Comparison of ENCODE assay signal across 8 cellular contexts in genomic region chr13:48976677-48977625, GRCh38. TPM values are rescaled to one million over a fixed set of nuclear protein-coding genes. Genes with fewer than 3 reads are reported as not detected.
DNase-seq lines count a peak whose midpoint lies in the region; ATAC-seq and TF ChIP-seq lines count a peak whose summit lies in the region.

No MANE protein-coding gene starts in this region.

- peak overlapping the region; percentile 90 for H3K4me3 ChIP-seq in BJ (ENCODE audit: low read depth, low read length)
- peak overlapping the region; percentile 75 for H3K4me3 ChIP-seq in HUES6 (ENCODE audit: low read depth, low read length)
- peak overlapping the region; percentile 88 to 95 for H3K4me3 ChIP-seq in neutrophil (ENCODE audit: low read depth in 1 of 2, low read length in 1 of 2)

- POLR2A ChIA-PET in BJ (lab: Charles Lee): interaction anchor here (0.6 kb wide), 3 partner anchors 112 to 1368 kb away, joined by 3 to 17 read pairs (median 4); no protein-coding TSS in a partner anchor

- TF ChIP-seq CTCF in BJ (IDR thresholded peaks at IDR 0.05; ENCODE audit: insufficient read depth, low read depth, low read length) (no peak), VCaP (conservative IDR thresholded peaks at IDR 0.05) (no peak), neutrophil (IDR thresholded peaks at IDR 0.05) (no peak)

- peak; percentile 10 for ATAC-seq in GM18873 (IDR thresholded peaks at IDR 0.05; ENCODE audit: low FRiP score, unreplicated experiment)
- ATAC-seq in HG02623 (IDR thresholded peaks at IDR 0.05; ENCODE audit: unreplicated experiment): no peak

- H3K36me3 ChIP-seq in BJ (ENCODE audit: control insufficient read depth, insufficient read depth, low read length) (no peaks in the 10 kb centered on the region), HUES6 (ENCODE audit: control insufficient read depth, insufficient read depth, low read length) (no peaks in the 10 kb centered on the region), neutrophil (no peaks in the 10 kb centered on the region)

- H3K27ac ChIP-seq in HUES6 (ENCODE audit: low read depth, low read length) (no peak overlapping the region), VCaP (peak overlapping the region; percentile 97), neutrophil (peak overlapping the region; percentile 95)

- no peaks in the 10 kb centered on the region for H3K27me3 ChIP-seq in BJ (ENCODE audit: control insufficient read depth, insufficient read depth, low read length)
- no peaks in the 10 kb centered on the region for H3K27me3 ChIP-seq in HUES6 (ENCODE audit: control insufficient read depth, insufficient read depth, low read length)
- H3K27me3 ChIP-seq in neutrophil: no peaks in the 10 kb centered on the region

- H3K9me3 ChIP-seq in HUES6 (ENCODE audit: control insufficient read depth, insufficient read depth, low read depth, low read length) (peaks cover 11% of the 10 kb centered on the region; the same call in 1 of the 2 replicates), neutrophil (no peaks in the 10 kb centered on the region)

- H3K9ac ChIP-seq in HUES6 (ENCODE audit: low read length): peak overlapping the region; percentile 83

- peaks cover 32% of the 10 kb centered on the region for H3K4me1 ChIP-seq in HUES6 (ENCODE audit: control insufficient read depth, insufficient read depth, low read length)
- H3K4me1 ChIP-seq in neutrophil (ENCODE audit: control insufficient read depth in 1 of 2, insufficient read depth in 1 of 2, low read depth in 1 of 2, low read length in 1 of 2): peaks cover 38 to 40% of the 10 kb centered on the region in 2 experiments

- DNase-seq in BJ (ENCODE audit: low read depth): no peak
- DNase-seq in fibroblast of peridontal ligament (ENCODE audit: extremely low read depth): peak; percentile 35
- DNase-seq in NCI-H2227 treated with DMSO at 0.1 percent for 48 hours (lab: John Stamatoyannopoulos, UW): no peak

- CTCF ChIA-PET in BJ (lab: Yijun Ruan, JAX): interaction anchor here (1.1 to 1.9 kb wide), 2 partner anchors 207 to 461 kb away, joined by 3 to 4 read pairs; no protein-coding TSS in a partner anchor

RNA-seq across cellular contexts. Expression of gene FNDC3A, which starts 1.2 kb away (rescaled TPM):
- 30.7 and 51.8 TPM in 2 replicates for polyA plus RNA-seq in BJ (2011; rRNA removed)
- 42.7 and 55.0 TPM in 2 replicates for polyA minus RNA-seq in BJ (2011; rRNA and poly(A)+ RNA removed)
